Comparison of ENCODE assay signal across 1 cellular context in the genomic region with DNA sequence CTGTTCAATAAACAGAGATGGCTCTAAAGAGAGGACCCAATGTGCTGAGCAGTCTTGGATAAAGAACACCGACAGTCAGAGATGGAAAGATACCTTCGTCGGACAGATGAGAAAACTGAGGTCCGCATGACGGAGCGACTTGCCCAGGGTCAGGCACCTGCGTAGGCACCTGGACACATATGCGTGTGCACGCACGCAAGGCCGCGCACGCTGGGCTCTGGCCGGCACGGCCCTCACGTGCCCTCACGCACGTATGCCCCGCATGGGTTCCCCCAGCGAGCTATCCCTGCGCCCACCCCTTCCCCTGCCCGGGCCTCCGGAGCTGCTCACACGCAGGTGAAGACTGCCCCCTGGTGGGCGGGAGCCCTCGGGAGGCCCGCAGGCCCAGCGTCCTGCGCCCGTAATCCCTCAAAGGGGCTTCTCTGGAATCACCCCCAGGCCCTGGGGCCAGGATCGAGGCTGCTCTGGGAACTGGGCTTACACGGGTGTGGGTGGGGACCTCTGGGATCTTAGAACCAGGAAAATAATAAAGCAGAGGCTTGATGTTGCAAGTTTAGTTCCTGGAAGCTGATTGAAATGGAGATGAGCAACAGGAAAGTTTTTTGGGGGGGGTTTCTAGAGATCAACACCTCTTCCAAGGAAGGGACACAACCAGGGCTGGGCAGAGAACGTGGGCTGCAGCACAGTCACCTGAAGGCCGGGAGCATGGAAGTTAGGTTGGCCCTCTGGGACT.
A peak's percentile ranks its signal among the peaks of the same experiment; 100 is the strongest.
TF ChIP-seq lines count a peak whose summit lies in the region.

No MANE protein-coding gene starts in this region.

TF ChIP-seq in HEK293, 187 proteins besides CTCF, POLR2A, EP300 and RAD21 (continued from another document and continues in another):
- TF ChIP-seq ZNF169 (tag by site-specific recombination; IDR thresholded peaks at IDR 0.05), result no peak
- TF ChIP-seq, protein P1, sequence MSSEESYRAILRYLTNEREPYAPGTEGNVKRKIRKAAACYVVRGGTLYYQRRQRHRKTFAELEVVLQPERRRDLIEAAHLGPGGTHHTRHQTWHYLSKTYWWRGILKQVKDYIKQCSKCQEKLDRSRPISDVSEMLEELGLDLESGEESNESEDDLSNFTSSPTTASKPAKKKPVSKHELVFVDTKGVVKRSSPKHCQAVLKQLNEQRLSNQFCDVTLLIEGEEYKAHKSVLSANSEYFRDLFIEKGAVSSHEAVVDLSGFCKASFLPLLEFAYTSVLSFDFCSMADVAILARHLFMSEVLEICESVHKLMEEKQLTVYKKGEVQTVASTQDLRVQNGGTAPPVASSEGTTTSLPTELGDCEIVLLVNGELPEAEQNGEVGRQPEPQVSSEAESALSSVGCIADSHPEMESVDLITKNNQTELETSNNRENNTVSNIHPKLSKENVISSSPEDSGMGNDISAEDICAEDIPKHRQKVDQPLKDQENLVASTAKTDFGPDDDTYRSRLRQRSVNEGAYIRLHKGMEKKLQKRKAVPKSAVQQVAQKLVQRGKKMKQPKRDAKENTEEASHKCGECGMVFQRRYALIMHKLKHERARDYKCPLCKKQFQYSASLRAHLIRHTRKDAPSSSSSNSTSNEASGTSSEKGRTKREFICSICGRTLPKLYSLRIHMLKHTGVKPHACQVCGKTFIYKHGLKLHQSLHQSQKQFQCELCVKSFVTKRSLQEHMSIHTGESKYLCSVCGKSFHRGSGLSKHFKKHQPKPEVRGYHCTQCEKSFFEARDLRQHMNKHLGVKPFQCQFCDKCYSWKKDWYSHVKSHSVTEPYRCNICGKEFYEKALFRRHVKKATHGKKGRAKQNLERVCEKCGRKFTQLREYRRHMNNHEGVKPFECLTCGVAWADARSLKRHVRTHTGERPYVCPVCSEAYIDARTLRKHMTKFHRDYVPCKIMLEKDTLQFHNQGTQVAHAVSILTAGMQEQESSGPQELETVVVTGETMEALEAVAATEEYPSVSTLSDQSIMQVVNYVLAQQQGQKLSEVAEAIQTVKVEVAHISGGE (tag by site-specific recombination; conservative IDR thresholded peaks at IDR 0.05; ENCODE audit: low read depth), result no peak
- TF ChIP-seq ZNF624 (tag by site-specific recombination; IDR thresholded peaks at IDR 0.05), result no peak
- TF ChIP-seq BCL11A (tag by site-specific recombination; IDR thresholded peaks at IDR 0.05; ENCODE audit: low read depth), result no peak
- TF ChIP-seq ZNF223 (tag by site-specific recombination; IDR thresholded peaks at IDR 0.05), result no peak
- TF ChIP-seq ZNF202 (tag by site-specific recombination; IDR thresholded peaks at IDR 0.05; ENCODE audit: borderline replicate concordance), result no peak
- TF ChIP-seq KLF9 (tag by site-specific recombination; IDR thresholded peaks at IDR 0.05; ENCODE audit: low read depth), result no peak
- TF ChIP-seq ZFHX2 (tag by site-specific recombination; conservative IDR thresholded peaks at IDR 0.05), result peak; percentile 30; the same call in 1 of the 2 replicates
- TF ChIP-seq HOXC10 (CRISPR knock-in tag; IDR thresholded peaks at IDR 0.05), result no peak
- TF ChIP-seq IKZF3 (tag by site-specific recombination; IDR thresholded peaks at IDR 0.05), result no peak
- TF ChIP-seq ZNF211 (tag by site-specific recombination; IDR thresholded peaks at IDR 0.05; ENCODE audit: low read depth), result no peak
- TF ChIP-seq, protein P2, sequence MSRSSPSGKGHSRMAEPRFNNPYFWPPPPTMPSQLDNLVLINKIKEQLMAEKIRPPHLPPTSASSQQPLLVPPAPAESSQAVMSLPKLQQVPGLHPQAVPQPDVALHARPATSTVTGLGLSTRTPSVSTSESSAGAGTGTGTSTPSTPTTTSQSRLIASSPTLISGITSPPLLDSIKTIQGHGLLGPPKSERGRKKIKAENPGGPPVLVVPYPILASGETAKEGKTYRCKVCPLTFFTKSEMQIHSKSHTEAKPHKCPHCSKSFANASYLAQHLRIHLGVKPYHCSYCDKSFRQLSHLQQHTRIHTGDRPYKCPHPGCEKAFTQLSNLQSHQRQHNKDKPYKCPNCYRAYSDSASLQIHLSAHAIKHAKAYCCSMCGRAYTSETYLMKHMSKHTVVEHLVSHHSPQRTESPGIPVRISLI (tag by site-specific recombination; IDR thresholded peaks at IDR 0.05), result no peak
- TF ChIP-seq ZNF416 (tag by site-specific recombination; IDR thresholded peaks at IDR 0.05), result no peak
- TF ChIP-seq SETDB1 (IDR thresholded peaks at IDR 0.05; ENCODE audit: insufficient read length, low read length), result no peak
- no peak for TF ChIP-seq KLF10 (tag by site-specific recombination; IDR thresholded peaks at IDR 0.05)
- TF ChIP-seq, protein P3, sequence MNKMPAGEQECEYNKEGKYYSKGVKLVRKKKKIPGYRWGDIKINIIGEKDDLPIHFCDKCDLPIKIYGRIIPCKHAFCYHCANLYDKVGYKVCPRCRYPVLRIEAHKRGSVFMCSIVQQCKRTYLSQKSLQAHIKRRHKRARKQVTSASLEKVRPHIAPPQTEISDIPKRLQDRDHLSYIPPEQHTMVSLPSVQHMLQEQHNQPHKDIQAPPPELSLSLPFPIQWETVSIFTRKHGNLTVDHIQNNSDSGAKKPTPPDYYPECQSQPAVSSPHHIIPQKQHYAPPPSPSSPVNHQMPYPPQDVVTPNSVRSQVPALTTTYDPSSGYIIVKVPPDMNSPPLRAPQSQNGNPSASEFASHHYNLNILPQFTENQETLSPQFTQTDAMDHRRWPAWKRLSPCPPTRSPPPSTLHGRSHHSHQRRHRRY (tag by site-specific recombination; IDR thresholded peaks at IDR 0.05), result no peak
- no peak for TF ChIP-seq ZNF426 (tag by site-specific recombination; IDR thresholded peaks at IDR 0.05)
- TF ChIP-seq ZNF548 (tag by site-specific recombination; IDR thresholded peaks at IDR 0.05), result no peak
- TF ChIP-seq ZBTB20 (tag by site-specific recombination; IDR thresholded peaks at IDR 0.05), result no peak
- 0 out of 2 replicates have a peak, but pooled peaks have one; percentile 38 for TF ChIP-seq ZBTB48 (tag by site-specific recombination; IDR thresholded peaks at IDR 0.05)
- TF ChIP-seq ZXDB (tag by site-specific recombination; IDR thresholded peaks at IDR 0.05), result peak; percentile 25; the same call in 1 of the 2 replicates
- TF ChIP-seq ZNF292 (tag by site-specific recombination; IDR thresholded peaks at IDR 0.05; ENCODE audit: borderline replicate concordance, low read depth), result no peak
- TF ChIP-seq, protein P4, sequence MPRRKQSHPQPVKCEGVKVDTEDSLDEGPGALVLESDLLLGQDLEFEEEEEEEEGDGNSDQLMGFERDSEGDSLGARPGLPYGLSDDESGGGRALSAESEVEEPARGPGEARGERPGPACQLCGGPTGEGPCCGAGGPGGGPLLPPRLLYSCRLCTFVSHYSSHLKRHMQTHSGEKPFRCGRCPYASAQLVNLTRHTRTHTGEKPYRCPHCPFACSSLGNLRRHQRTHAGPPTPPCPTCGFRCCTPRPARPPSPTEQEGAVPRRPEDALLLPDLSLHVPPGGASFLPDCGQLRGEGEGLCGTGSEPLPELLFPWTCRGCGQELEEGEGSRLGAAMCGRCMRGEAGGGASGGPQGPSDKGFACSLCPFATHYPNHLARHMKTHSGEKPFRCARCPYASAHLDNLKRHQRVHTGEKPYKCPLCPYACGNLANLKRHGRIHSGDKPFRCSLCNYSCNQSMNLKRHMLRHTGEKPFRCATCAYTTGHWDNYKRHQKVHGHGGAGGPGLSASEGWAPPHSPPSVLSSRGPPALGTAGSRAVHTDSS (tag by site-specific recombination; IDR thresholded peaks at IDR 0.05), result no peak
- TF ChIP-seq, protein P5, sequence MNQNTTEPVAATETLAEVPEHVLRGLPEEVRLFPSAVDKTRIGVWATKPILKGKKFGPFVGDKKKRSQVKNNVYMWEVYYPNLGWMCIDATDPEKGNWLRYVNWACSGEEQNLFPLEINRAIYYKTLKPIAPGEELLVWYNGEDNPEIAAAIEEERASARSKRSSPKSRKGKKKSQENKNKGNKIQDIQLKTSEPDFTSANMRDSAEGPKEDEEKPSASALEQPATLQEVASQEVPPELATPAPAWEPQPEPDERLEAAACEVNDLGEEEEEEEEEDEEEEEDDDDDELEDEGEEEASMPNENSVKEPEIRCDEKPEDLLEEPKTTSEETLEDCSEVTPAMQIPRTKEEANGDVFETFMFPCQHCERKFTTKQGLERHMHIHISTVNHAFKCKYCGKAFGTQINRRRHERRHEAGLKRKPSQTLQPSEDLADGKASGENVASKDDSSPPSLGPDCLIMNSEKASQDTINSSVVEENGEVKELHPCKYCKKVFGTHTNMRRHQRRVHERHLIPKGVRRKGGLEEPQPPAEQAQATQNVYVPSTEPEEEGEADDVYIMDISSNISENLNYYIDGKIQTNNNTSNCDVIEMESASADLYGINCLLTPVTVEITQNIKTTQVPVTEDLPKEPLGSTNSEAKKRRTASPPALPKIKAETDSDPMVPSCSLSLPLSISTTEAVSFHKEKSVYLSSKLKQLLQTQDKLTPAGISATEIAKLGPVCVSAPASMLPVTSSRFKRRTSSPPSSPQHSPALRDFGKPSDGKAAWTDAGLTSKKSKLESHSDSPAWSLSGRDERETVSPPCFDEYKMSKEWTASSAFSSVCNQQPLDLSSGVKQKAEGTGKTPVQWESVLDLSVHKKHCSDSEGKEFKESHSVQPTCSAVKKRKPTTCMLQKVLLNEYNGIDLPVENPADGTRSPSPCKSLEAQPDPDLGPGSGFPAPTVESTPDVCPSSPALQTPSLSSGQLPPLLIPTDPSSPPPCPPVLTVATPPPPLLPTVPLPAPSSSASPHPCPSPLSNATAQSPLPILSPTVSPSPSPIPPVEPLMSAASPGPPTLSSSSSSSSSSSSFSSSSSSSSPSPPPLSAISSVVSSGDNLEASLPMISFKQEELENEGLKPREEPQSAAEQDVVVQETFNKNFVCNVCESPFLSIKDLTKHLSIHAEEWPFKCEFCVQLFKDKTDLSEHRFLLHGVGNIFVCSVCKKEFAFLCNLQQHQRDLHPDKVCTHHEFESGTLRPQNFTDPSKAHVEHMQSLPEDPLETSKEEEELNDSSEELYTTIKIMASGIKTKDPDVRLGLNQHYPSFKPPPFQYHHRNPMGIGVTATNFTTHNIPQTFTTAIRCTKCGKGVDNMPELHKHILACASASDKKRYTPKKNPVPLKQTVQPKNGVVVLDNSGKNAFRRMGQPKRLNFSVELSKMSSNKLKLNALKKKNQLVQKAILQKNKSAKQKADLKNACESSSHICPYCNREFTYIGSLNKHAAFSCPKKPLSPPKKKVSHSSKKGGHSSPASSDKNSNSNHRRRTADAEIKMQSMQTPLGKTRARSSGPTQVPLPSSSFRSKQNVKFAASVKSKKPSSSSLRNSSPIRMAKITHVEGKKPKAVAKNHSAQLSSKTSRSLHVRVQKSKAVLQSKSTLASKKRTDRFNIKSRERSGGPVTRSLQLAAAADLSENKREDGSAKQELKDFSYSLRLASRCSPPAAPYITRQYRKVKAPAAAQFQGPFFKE (tag by site-specific recombination; IDR thresholded peaks at IDR 0.05; ENCODE audit: borderline replicate concordance), result no peak
- TF ChIP-seq MZF1 (tag by site-specific recombination; IDR thresholded peaks at IDR 0.05; ENCODE audit: borderline replicate concordance), result no peak
- no peak for TF ChIP-seq ZNF37A (tag by site-specific recombination; IDR thresholded peaks at IDR 0.05)
- TF ChIP-seq ZNF664 (tag by site-specific recombination; IDR thresholded peaks at IDR 0.05), result no peak
- no peak for TF ChIP-seq ZNF629 (tag by site-specific recombination; IDR thresholded peaks at IDR 0.05)
- no peak for TF ChIP-seq ZNF19 (tag by site-specific recombination; IDR thresholded peaks at IDR 0.05; ENCODE audit: low read depth)
- TF ChIP-seq YY2 (tag by site-specific recombination; IDR thresholded peaks at IDR 0.05), result no peak
- TF ChIP-seq ZNF530 (tag by site-specific recombination; IDR thresholded peaks at IDR 0.05; ENCODE audit: low read depth), result no peak
- TF ChIP-seq GLI2 (tag by site-specific recombination; IDR thresholded peaks at IDR 0.05; ENCODE audit: borderline replicate concordance, low read depth), result no peak
- TF ChIP-seq ZNF510 (tag by site-specific recombination; IDR thresholded peaks at IDR 0.05; ENCODE audit: insufficient replicate concordance), result no peak
- TF ChIP-seq, protein P6, sequence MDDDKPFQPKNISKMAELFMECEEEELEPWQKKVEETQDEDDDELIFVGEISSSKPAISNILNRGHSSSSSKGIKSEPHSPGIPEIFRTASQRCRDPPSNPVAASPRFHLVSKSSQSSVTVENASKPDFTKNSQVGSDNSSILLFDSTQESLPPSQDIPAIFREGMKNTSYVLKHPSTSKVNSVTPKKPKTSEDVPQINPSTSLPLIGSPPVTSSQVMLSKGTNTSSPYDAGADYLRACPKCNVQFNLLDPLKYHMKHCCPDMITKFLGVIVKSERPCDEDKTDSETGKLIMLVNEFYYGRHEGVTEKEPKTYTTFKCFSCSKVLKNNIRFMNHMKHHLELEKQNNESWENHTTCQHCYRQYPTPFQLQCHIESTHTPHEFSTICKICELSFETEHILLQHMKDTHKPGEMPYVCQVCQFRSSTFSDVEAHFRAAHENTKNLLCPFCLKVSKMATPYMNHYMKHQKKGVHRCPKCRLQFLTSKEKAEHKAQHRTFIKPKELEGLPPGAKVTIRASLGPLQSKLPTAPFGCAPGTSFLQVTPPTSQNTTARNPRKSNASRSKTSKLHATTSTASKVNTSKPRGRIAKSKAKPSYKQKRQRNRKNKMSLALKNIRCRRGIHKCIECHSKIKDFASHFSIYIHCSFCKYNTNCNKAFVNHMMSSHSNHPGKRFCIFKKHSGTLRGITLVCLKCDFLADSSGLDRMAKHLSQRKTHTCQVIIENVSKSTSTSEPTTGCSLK (tag by site-specific recombination; IDR thresholded peaks at IDR 0.05), result no peak
- peak; percentile 73 for TF ChIP-seq ZBTB8A (tag by site-specific recombination; IDR thresholded peaks at IDR 0.05)
- TF ChIP-seq ZNF266 (tag by site-specific recombination; IDR thresholded peaks at IDR 0.05; ENCODE audit: low read depth), result no peak
- TF ChIP-seq ZNF792 (tag by site-specific recombination; IDR thresholded peaks at IDR 0.05), result no peak
- TF ChIP-seq TRIM28 (IDR thresholded peaks at IDR 0.05; ENCODE audit: borderline replicate concordance, low read length), result 0 out of 2 replicates have a peak, but pooled peaks have one; percentile 19
- no peak for TF ChIP-seq ZNF175 (tag by site-specific recombination; IDR thresholded peaks at IDR 0.05)
- TF ChIP-seq, protein P7, sequence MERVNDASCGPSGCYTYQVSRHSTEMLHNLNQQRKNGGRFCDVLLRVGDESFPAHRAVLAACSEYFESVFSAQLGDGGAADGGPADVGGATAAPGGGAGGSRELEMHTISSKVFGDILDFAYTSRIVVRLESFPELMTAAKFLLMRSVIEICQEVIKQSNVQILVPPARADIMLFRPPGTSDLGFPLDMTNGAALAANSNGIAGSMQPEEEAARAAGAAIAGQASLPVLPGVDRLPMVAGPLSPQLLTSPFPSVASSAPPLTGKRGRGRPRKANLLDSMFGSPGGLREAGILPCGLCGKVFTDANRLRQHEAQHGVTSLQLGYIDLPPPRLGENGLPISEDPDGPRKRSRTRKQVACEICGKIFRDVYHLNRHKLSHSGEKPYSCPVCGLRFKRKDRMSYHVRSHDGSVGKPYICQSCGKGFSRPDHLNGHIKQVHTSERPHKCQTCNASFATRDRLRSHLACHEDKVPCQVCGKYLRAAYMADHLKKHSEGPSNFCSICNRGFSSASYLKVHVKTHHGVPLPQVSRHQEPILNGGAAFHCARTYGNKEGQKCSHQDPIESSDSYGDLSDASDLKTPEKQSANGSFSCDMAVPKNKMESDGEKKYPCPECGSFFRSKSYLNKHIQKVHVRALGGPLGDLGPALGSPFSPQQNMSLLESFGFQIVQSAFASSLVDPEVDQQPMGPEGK (tag by site-specific recombination; IDR thresholded peaks at IDR 0.05), result peak; percentile 57
- TF ChIP-seq ZNF596 (tag by site-specific recombination; IDR thresholded peaks at IDR 0.05), result no peak
